20 cellular contexts compared by ENCODE assay signal in the genomic region with DNA sequence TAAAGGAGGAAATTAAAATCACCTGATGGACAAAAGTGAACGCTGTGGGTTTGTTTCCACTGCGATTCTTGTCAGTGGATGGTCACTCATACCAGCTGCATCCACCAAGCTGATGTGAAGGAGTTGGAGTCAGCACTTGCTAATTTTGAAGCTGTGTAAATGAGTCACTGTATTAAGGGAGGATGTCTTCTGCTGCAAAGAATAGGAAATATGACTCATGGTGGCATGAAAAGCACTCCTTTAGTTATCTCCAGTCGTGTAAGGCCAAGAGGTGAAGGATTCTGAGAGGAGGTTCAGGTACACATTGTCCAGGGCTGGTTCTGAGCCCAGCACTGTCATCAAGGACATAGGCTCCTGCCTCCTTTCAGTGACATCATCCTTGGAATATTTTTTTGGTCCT.
A peak's percentile ranks its signal among the peaks of the same experiment; 100 is the strongest.
DNase-seq lines count a peak whose midpoint lies in the region; ATAC-seq and FAIRE-seq lines count a peak whose summit lies in the region.
"Had no signal": no experiment of that assay in that cellular context is flagged by ENCODE, and none has a peak within 500 bp of the region (broad histone marks: within the 10 kb centered on the region; RNA-seq: fewer than 3 reads in every experiment).

No MANE protein-coding gene starts in this region.

- no peak for ATAC-seq in GM18519 (IDR thresholded peaks at IDR 0.05; ENCODE audit: low FRiP score, unreplicated experiment)
- ATAC-seq in HG03095 (IDR thresholded peaks at IDR 0.05; ENCODE audit: unreplicated experiment), result no peak
- ATAC-seq in stimulated activated naive B cell treated with anti-CD40 and anti-IgM and Interleukin-4, amounts not matched to agents 10 μg/mL and 1 μg/mL and 100 μg/mL, for 72 hours (replicated peaks), result no peak
- ATAC-seq: heart left ventricle, upper lobe of right lung, WTC11 had no signal

- peaks cover 7 to 14% of the 10 kb centered on the region in 2 donors for H3K27me3 Mint-ChIP-seq in stimulated activated naive B cell treated with anti-CD40 and anti-IgM and Interleukin-4, amounts not matched to agents 10 μg/mL and 1 μg/mL and 100 μg/mL, for 72 hours

- no peak overlapping the region for H3K27ac Mint-ChIP-seq in stimulated activated naive B cell treated with anti-CD40 and anti-IgM and Interleukin-4, amounts not matched to agents 10 μg/mL and 1 μg/mL and 100 μg/mL, for 72 hours
- H3K27ac Mint-ChIP-seq: B cell, IgD-negative memory B cell, mesothelial cell of epicardium, WTC11 had no signal

- DNase-seq in A172 (ENCODE audit: low spot score), result peak; percentile 68
- DNase-seq in ELR (ENCODE audit: low read depth), result peak; percentile 78
- peak; percentile 36 for DNase-seq in RCC 7860 (ENCODE audit: low spot score)
- DNase-seq in epithelial cell of prostate (ENCODE audit: low read depth, low spot score), result peak; percentile 2
- no peak for DNase-seq in stimulated activated naive B cell treated with anti-CD40 and anti-IgM and Interleukin-4, amounts not matched to agents 10 μg/mL and 1 μg/mL and 100 μg/mL, for 72 hours
- no peak for DNase-seq in NCI-H1417 (lab: John Stamatoyannopoulos, UW)
- DNase-seq: cerebellar nuclear complex; heart left ventricle; NCI-H1694; NCI-H446 treated with DMSO at 0.1 percent for 48 hours; OCI-M1; stimulated activated CD4-positive, alpha-beta T cell treated with anti-CD3 and anti-CD28 coated beads, Interleukin-4, amount 100 ng/mL, for 4 hours; upper lobe of right lung had no signal

- no peaks in the 10 kb centered on the region for H3K36me3 Mint-ChIP-seq in stimulated activated naive B cell treated with anti-CD40 and anti-IgM and Interleukin-4, amounts not matched to agents 10 μg/mL and 1 μg/mL and 100 μg/mL, for 72 hours
- H3K36me3 Mint-ChIP-seq: IgD-negative memory B cell, mesothelial cell of epicardium, WTC11 had no signal

- H3K27ac ChIP-seq in epithelial cell of prostate, result no peak overlapping the region
- H3K27ac ChIP-seq: heart left ventricle, upper lobe of right lung had no signal

- FAIRE-seq in RCC 7860 (lab: Jason Lieb, UNC), result no peak
- FAIRE-seq: keratinocyte had no signal

- H3K4me1 Mint-ChIP-seq in stimulated activated naive B cell treated with anti-CD40 and anti-IgM and Interleukin-4, amounts not matched to agents 10 μg/mL and 1 μg/mL and 100 μg/mL, for 72 hours, result no peaks in the 10 kb centered on the region
- H3K4me1 Mint-ChIP-seq: B cell, IgD-negative memory B cell, mesothelial cell of epicardium had no signal

- H3K4me3 Mint-ChIP-seq in stimulated activated naive B cell treated with anti-CD40 and anti-IgM and Interleukin-4, amounts not matched to agents 10 μg/mL and 1 μg/mL and 100 μg/mL, for 72 hours, result no peak overlapping the region
- H3K4me3 Mint-ChIP-seq: B cell, IgD-negative memory B cell, mesothelial cell of epicardium, WTC11 had no signal

- no peaks in the 10 kb centered on the region for H3K9me3 Mint-ChIP-seq in stimulated activated naive B cell treated with anti-CD40 and anti-IgM and Interleukin-4, amounts not matched to agents 10 μg/mL and 1 μg/mL and 100 μg/mL, for 72 hours
- H3K9me3 Mint-ChIP-seq: mesothelial cell of epicardium, WTC11 had no signal

Comparison
In these comparisons a context has a peak if more than half of its experiments do, and no peak if none do; other contexts are left out.
1. DNase-seq: peak in A172 (single experiment), ELR (single experiment), RCC 7860 (single experiment) and epithelial cell of prostate (single experiment); none in stimulated activated naive B cell treated with anti-CD40 and anti-IgM and Interleukin-4, amounts not matched to agents 10 μg/mL and 1 μg/mL and 100 μg/mL, for 72 hours (single experiment) and NCI-H1417 (0 of 3).